In genomic region chr3:177321819-177322218, GRCh38 we compare ENCODE assay signal across 27 cellular contexts.
DNase-seq lines count a peak whose midpoint lies in the region; ATAC-seq and TF ChIP-seq lines count a peak whose summit lies in the region.
"Had no signal": no experiment of that assay in that cellular context is flagged by ENCODE, and none has a peak within 500 bp of the region (broad histone marks: within the 10 kb centered on the region; RNA-seq: fewer than 3 reads in every experiment).

No MANE protein-coding gene starts in this region.

- H3K9me3 Mint-ChIP-seq in chondrocyte (ENCODE audit: low read depth) = peaks cover 5% of the 10 kb centered on the region

- no peak overlapping the region for H3K4me3 ChIP-seq in DND-41 (ENCODE audit: low read depth in 1 of 2, low read length in 2 of 2)
- H3K4me3 ChIP-seq in OCI-LY7 (ENCODE audit: low read depth, low read length, poor library complexity, severe bottlenecking) = no peak overlapping the region
- no peak overlapping the region for H3K4me3 ChIP-seq in neutrophil (ENCODE audit: low read depth in 1 of 2, low read length in 1 of 2)
- no peak overlapping the region for H3K4me3 ChIP-seq in osteoblast (ENCODE audit: insufficient read depth, low read length)
- H3K4me3 ChIP-seq: adrenal gland, gastroesophageal sphincter, sigmoid colon had no signal

- BruUV-seq in OCI-LY7 (replicated peaks; lab: Mats Ljungman, UMichigan) = no TSS peak

- TF ChIP-seq CTCF in DND-41 (IDR thresholded peaks at IDR 0.05; ENCODE audit: borderline replicate concordance, extremely low read depth, low read length, poor library complexity, severe bottlenecking) (no peak), OCI-LY7 (conservative IDR thresholded peaks at IDR 0.05; ENCODE audit: low read length) (no peak), chondrocyte (IDR thresholded peaks at IDR 0.05) (no peak), neutrophil (IDR thresholded peaks at IDR 0.05) (no peak), osteoblast (IDR thresholded peaks at IDR 0.05; ENCODE audit: extremely low read depth, low read depth, low read length) (no peak)

- intact Hi-C loops in OCI-LY7 (cut with micrococcal nuclease; ENCODE audit: unreplicated experiment) = no loop called here

- no peaks in the 10 kb centered on the region for H4K20me1 ChIP-seq in DND-41 (ENCODE audit: insufficient read depth, low read length)
- no peaks in the 10 kb centered on the region for H4K20me1 ChIP-seq in OCI-LY7 (ENCODE audit: insufficient read depth, low read length)
- H4K20me1 ChIP-seq in osteoblast (ENCODE audit: insufficient read depth, low read length) = no peaks in the 10 kb centered on the region

- CTCF ChIA-PET in OCI-LY7 (lab: Charles Lee; ENCODE audit: unreplicated experiment) = no interaction called here

- H3K79me2 ChIP-seq in DND-41 (ENCODE audit: insufficient read depth, low read length) = no peaks in the 10 kb centered on the region
- H3K79me2 ChIP-seq in OCI-LY7 (ENCODE audit: insufficient read depth, low read depth, low read length) = no peaks in the 10 kb centered on the region
- no peaks in the 10 kb centered on the region for H3K79me2 ChIP-seq in osteoblast (ENCODE audit: insufficient read depth, low read length)

- no peak overlapping the region for H3K4me2 ChIP-seq in DND-41 (ENCODE audit: insufficient read depth, low read length)
- peak overlapping the region; percentile 68 for H3K4me2 ChIP-seq in OCI-LY7 (ENCODE audit: low read length)
- H3K4me2 ChIP-seq in osteoblast (ENCODE audit: insufficient read depth, low read length) = no peak overlapping the region
- H3K4me2 ChIP-seq: KMS-11 had no signal

- peak overlapping the region; percentile 65 for H3K27ac Mint-ChIP-seq in chondrocyte (ENCODE audit: unreplicated experiment)
- H3K27ac Mint-ChIP-seq: activated CD4-positive, alpha-beta memory T cell treated with anti-CD3 and anti-CD28 coated beads, Interleukin-2, amount 10 ng/mL, durations not matched to agents 7 days and 5 days; T-helper 1 cell treated with Interleukin-12 subunit alpha and Interleukin-12 subunit beta and Interleukin-4 antibody, amounts not matched to agents 30 μg/mL and 1 μg/mL, for 36 hours; WTC11 had no signal

- DNase-seq in DND-41 (no peak), OCI-LY7 (ENCODE audit: low spot score) (no peak), chondrocyte (ENCODE audit: low spot score) (no peak), DMS 273 (lab: John Stamatoyannopoulos, UW; ENCODE audit: unreplicated experiment) (no peak), NCI-H128 (lab: John Stamatoyannopoulos, UW; ENCODE audit: unreplicated experiment) (no peak), osteoblast (ENCODE audit: insufficient read length, low spot score, missing footprints) (no peak)
- no peak for DNase-seq in stimulated activated CD4-positive, alpha-beta T cell treated with anti-CD3 and anti-CD28 coated beads, Interleukin-4, amount 100 ng/mL, for 4 hours
- DNase-seq: activated CD4-positive, alpha-beta memory T cell treated with anti-CD3 and anti-CD28 coated beads, Interleukin-2, amount 10 ng/mL, durations not matched to agents 7 days and 5 days; activated gamma-delta T cell treated with Interleukin-2 at 50 U/mL for 16 hours; activated T-cell treated with anti-CD3 and anti-CD28 coated beads for 4 hours; adrenal gland; CD4-positive, CD25-positive, alpha-beta regulatory T cell; DMS 273 treated with DMSO at 0.1 percent for 48 hours; GDM1; HCEC 1CT; mammary epithelial cell; NCI-H1048; NCI-H1930; NCI-H2227 treated with DMSO at 0.1 percent for 48 hours; SIG-M5; sigmoid colon had no signal

- H3K9me2 ChIP-seq in OCI-LY7 (ENCODE audit: insufficient read depth, low read length) = no peaks in the 10 kb centered on the region

- H3K27me3 Mint-ChIP-seq in chondrocyte (ENCODE audit: low read depth) = no peaks in the 10 kb centered on the region
- H3K27me3 Mint-ChIP-seq: CD4-positive, CD25-positive, alpha-beta regulatory T cell had no signal

- H3K4me1 ChIP-seq in DND-41 (ENCODE audit: insufficient read depth, low read length) = peaks cover 22% of the 10 kb centered on the region
- peaks cover 68% of the 10 kb centered on the region for H3K4me1 ChIP-seq in OCI-LY7 (ENCODE audit: insufficient read depth, low read length, poor library complexity, severe bottlenecking)
- peaks cover 11 to 13% of the 10 kb centered on the region in 2 experiments for H3K4me1 ChIP-seq in neutrophil (ENCODE audit: control insufficient read depth in 1 of 2, insufficient read depth in 1 of 2, low read depth in 1 of 2, low read length in 1 of 2)
- H3K4me1 ChIP-seq in osteoblast (ENCODE audit: insufficient read depth, low read length) = peaks cover 12% of the 10 kb centered on the region
- H3K4me1 ChIP-seq: gastroesophageal sphincter had no signal

- POLR2A ChIA-PET in OCI-LY7 (lab: Charles Lee) = interaction anchor here (0.5 to 2.1 kb wide), 4 partner anchors 10 to 264 kb away, joined by 3 to 8 read pairs (median 4); no protein-coding TSS in a partner anchor

- H3K4me3 Mint-ChIP-seq in chondrocyte (ENCODE audit: unreplicated experiment) = no peak overlapping the region
- H3K4me3 Mint-ChIP-seq: activated CD4-positive, alpha-beta memory T cell treated with anti-CD3 and anti-CD28 coated beads, Interleukin-2, amount 10 ng/mL, durations not matched to agents 7 days and 5 days; T-helper 1 cell treated with Interleukin-12 subunit alpha and Interleukin-12 subunit beta and Interleukin-4 antibody, amounts not matched to agents 30 μg/mL and 1 μg/mL, for 36 hours; WTC11 had no signal

- no peak overlapping the region for H3K9ac ChIP-seq in DND-41 (ENCODE audit: low read depth, low read length)
- H3K9ac ChIP-seq: KMS-11 had no signal

- H3K9me3 ChIP-seq in DND-41 (ENCODE audit: insufficient read depth, low read length, severe bottlenecking) (peaks cover 2% of the 10 kb centered on the region), OCI-LY7 (ENCODE audit: low read length) (peaks cover 13% of the 10 kb centered on the region), neutrophil (no peaks in the 10 kb centered on the region), osteoblast (ENCODE audit: low read depth, low read length) (no peaks in the 10 kb centered on the region)
- H3K9me3 ChIP-seq: adrenal gland, gastroesophageal sphincter, sigmoid colon had no signal

- H3K36me3 Mint-ChIP-seq in chondrocyte (ENCODE audit: low read depth) = no peaks in the 10 kb centered on the region

- no peaks in the 10 kb centered on the region for H3K36me3 ChIP-seq in DND-41 (ENCODE audit: insufficient read depth, low read length)
- peaks cover 3% of the 10 kb centered on the region; the same call in 1 of the 2 replicates for H3K36me3 ChIP-seq in OCI-LY7 (ENCODE audit: insufficient read depth, low read length)
- H3K36me3 ChIP-seq in neutrophil = no peaks in the 10 kb centered on the region
- H3K36me3 ChIP-seq in osteoblast (ENCODE audit: insufficient read depth, low read length) = no peaks in the 10 kb centered on the region
- H3K36me3 ChIP-seq: adrenal gland, gastroesophageal sphincter, sigmoid colon had no signal

- peaks cover 33% of the 10 kb centered on the region for H3K4me1 Mint-ChIP-seq in chondrocyte (ENCODE audit: low read depth)

- ATAC-seq in DND-41 (ENCODE audit: insufficient read depth, low read depth) = no peak
- ATAC-seq: gastroesophageal sphincter, Panc1, WTC11 had no signal

- H2AFZ ChIP-seq in DND-41 (ENCODE audit: low read depth, low read length) (peak overlapping the region; percentile 51; the same call in 1 of the 2 replicates), OCI-LY7 (ENCODE audit: low read length) (peak overlapping the region; percentile 95; the same call in 1 of the 2 replicates), osteoblast (ENCODE audit: low read length) (no peak overlapping the region)

- no peak overlapping the region for H3K27ac ChIP-seq in DND-41 (ENCODE audit: low read length)
- H3K27ac ChIP-seq in OCI-LY7 (ENCODE audit: low read depth, low read length, poor library complexity, severe bottlenecking) = peak overlapping the region; percentile 53
- peak overlapping the region; percentile 15 for H3K27ac ChIP-seq in neutrophil
- no peak overlapping the region for H3K27ac ChIP-seq in osteoblast (ENCODE audit: low read depth, low read length)
- H3K27ac ChIP-seq: adrenal gland, gastroesophageal sphincter, KMS-11 had no signal

- no peaks in the 10 kb centered on the region for H3K27me3 ChIP-seq in DND-41 (ENCODE audit: insufficient read depth, low read length, poor library complexity)
- H3K27me3 ChIP-seq in neutrophil = no peaks in the 10 kb centered on the region
- H3K27me3 ChIP-seq in osteoblast (ENCODE audit: insufficient read depth, low read length) = no peaks in the 10 kb centered on the region
- H3K27me3 ChIP-seq: adrenal gland, gastroesophageal sphincter, sigmoid colon had no signal

Comparison
In these comparisons a context has a peak if more than half of its experiments do, and no peak if none do; other contexts are left out.
1. H3K27ac ChIP-seq: peak in OCI-LY7 (single experiment) and neutrophil (single experiment); none in DND-41 (single experiment) and osteoblast (single experiment).